8 cellular contexts compared by ENCODE assay signal in the genomic region with DNA sequence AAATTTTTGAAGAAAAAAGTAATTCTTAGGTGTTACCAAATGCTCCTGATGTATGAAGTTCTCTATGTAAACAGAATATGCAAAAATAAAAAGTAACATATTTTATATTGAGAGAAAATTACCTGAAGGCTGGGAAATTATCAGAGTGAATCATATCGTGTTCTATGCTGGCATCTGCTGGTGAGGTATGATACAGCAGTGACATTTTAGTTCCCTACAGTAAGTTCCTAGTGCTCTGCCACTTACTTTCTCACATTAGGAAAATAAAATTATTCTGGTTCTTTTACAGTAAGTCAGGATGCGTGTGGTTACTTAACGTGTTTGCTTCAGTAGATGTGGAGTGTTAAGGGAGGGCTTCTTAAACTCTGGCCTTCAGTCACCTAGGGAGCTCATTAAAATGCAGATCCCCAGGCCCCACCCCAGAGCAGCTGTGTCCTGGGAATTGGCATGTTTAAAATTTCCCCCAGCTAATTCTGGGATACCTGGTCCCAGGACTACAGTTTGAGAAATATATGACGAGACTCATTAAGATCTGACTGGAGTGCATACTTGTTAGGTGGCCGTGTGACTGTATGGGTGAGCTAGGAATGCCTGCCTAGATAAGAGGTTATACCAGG. TPM values are rescaled to one million over a fixed set of nuclear protein-coding genes. Genes with fewer than 3 reads are reported as not detected.
DNase-seq lines count a peak whose midpoint lies in the region; ATAC-seq and TF ChIP-seq lines count a peak whose summit lies in the region.

No MANE protein-coding gene starts in this region.

- peaks cover 6 to 13% of the 10 kb centered on the region in 2 donors for H3K36me3 Mint-ChIP-seq in naive B cell

- H3K4me3 ChIP-seq in BE2C (ENCODE audit: low read depth, low read length) (no peak overlapping the region), GM06990 (replicated peaks; ENCODE audit: low read depth, low read length) (no peak overlapping the region), cardiac fibroblast (replicated peaks in 1 of 2; ENCODE audit: low read depth in 2 of 2, low read length in 2 of 2) (no peak overlapping the region)

- H3K27me3 Mint-ChIP-seq in naive B cell, result no peaks in the 10 kb centered on the region

- DNase-seq in BE2C (no peak), GM06990 (ENCODE audit: extremely low read depth, insufficient read length) (no peak), NCI-H345 treated with DMSO at 0.1 percent for 48 hours (lab: John Stamatoyannopoulos, UW; ENCODE audit: unreplicated experiment) (peak; percentile 21), cardiac fibroblast (ENCODE audit: low read depth in 2 of 2) (peak; percentile 62 to 64), naive B cell (peak; percentile 36), ureter (ENCODE audit: low spot score) (no peak)

- H3K36me3 ChIP-seq in BE2C (peaks cover 22% of the 10 kb centered on the region), GM06990 (ENCODE audit: control insufficient read depth, insufficient read depth, low read length) (peaks cover 8% of the 10 kb centered on the region)

- H3K27ac Mint-ChIP-seq in naive B cell, result peak overlapping the region in 2 of 6 donors; percentile 23 to 28

- H3K9me3 ChIP-seq in BE2C, result no peaks in the 10 kb centered on the region

- peak; percentile 84 for TF ChIP-seq CTCF in BE2C (IDR thresholded peaks at IDR 0.05; ENCODE audit: low read depth, low read length)
- TF ChIP-seq CTCF in GM06990 (IDR thresholded peaks at IDR 0.05; ENCODE audit: insufficient read depth, low read length, poor library complexity, severe bottlenecking), result peak; percentile 63
- peak; percentile 67 for TF ChIP-seq CTCF in cardiac fibroblast (IDR thresholded peaks at IDR 0.05; ENCODE audit: low read depth, low read length)

- ATAC-seq in naive B cell (ENCODE audit: low read depth in 2 of 2) (no peak), HG03108 (IDR thresholded peaks at IDR 0.05; ENCODE audit: unreplicated experiment) (no peak), GM19023 (IDR thresholded peaks at IDR 0.05; ENCODE audit: unreplicated experiment) (no peak)

- no peaks in the 10 kb centered on the region for H3K9me3 Mint-ChIP-seq in naive B cell

- H3K4me3 Mint-ChIP-seq in naive B cell, result peak overlapping the region in 1 of 8 donors; percentile 93

- peaks cover 6% of the 10 kb centered on the region; the same call in 1 of the 2 replicates for H3K4me1 ChIP-seq in BE2C

- peaks cover 17 to 28% (median 19%) of the 10 kb centered on the region in 3 donors for H3K4me1 Mint-ChIP-seq in naive B cell

- H3K27me3 ChIP-seq in BE2C, result no peaks in the 10 kb centered on the region
- H3K27me3 ChIP-seq in GM06990 (replicated peaks; ENCODE audit: control insufficient read depth, insufficient read depth, low read length), result no peaks in the 10 kb centered on the region

RNA-seq across cellular contexts. Expression of gene ACTR5, which starts 3.2 kb away (rescaled TPM):
- 29.2 TPM for polyA plus RNA-seq in BE2C (2012; ENCODE audit: insufficient read depth, insufficient read length, low read depth)
- polyA plus RNA-seq in naive B cell (ENCODE audit: low read depth in 6 of 6), result 1 to 10 TPM; 3.5 to 9.6 (median 7.7) TPM
- total RNA-seq in ureter, result 8.9 TPM

RNA-seq across cellular contexts. Expression of gene SLC32A1, which starts 27.2 kb away (rescaled TPM):
- 85.5 TPM for polyA plus RNA-seq in BE2C (2012; ENCODE audit: insufficient read depth, insufficient read length, low read depth)
- not detected for polyA plus RNA-seq in naive B cell (ENCODE audit: low read depth in 6 of 6)
- not detected for total RNA-seq in ureter

RNA-seq across cellular contexts. Expression of gene PPP1R16B, which starts 54.0 kb away (rescaled TPM):
- polyA plus RNA-seq in BE2C (2012; ENCODE audit: insufficient read depth, insufficient read length, low read depth), result 53.6 TPM
- polyA plus RNA-seq in naive B cell (ENCODE audit: low read depth in 6 of 6), result 10 to 100 TPM; 22.1 to 54.6 (median 38.4) TPM
- 10.4 TPM for total RNA-seq in ureter

Comparison
In these comparisons a context has a peak if more than half of its experiments do, and no peak if none do; other contexts are left out.
1. DNase-seq: peak in NCI-H345 treated with DMSO at 0.1 percent for 48 hours (single experiment), cardiac fibroblast (2 of 2) and naive B cell (single experiment); none in BE2C (single experiment), GM06990 (single experiment) and ureter (single experiment).
2. Peak in every context shown above with its lines, with median percentiles within 50 percentile points of each other: CTCF ChIP-seq.